9 cellular contexts compared by ENCODE assay signal in genomic region chr6:87718662-87719433, GRCh38. TPM values are rescaled to one million over a fixed set of nuclear protein-coding genes. Genes with fewer than 3 reads are reported as not detected.
DNase-seq lines count a peak whose midpoint lies in the region; ATAC-seq, FAIRE-seq and TF ChIP-seq lines count a peak whose summit lies in the region.
"Had no signal": no experiment of that assay in that cellular context is flagged by ENCODE, and none has a peak within 500 bp of the region (broad histone marks: within the 10 kb centered on the region; RNA-seq: fewer than 3 reads in every experiment).

No MANE protein-coding gene starts in this region.

- FAIRE-seq in small intestine (lab: Jason Lieb, UNC) = no peak

- H3K9me3 ChIP-seq in RWPE2 (ENCODE audit: severe bottlenecking) = no peaks in the 10 kb centered on the region
- H3K9me3 ChIP-seq in small intestine (ENCODE audit: control insufficient read depth, low read depth) = no peaks in the 10 kb centered on the region
- H3K9me3 ChIP-seq in WERI-Rb-1 (ENCODE audit: severe bottlenecking) = no peaks in the 10 kb centered on the region

- H3K4me1 ChIP-seq in RWPE2 (ENCODE audit: insufficient read depth, poor library complexity, severe bottlenecking) (peaks cover 46% of the 10 kb centered on the region), small intestine (ENCODE audit: control insufficient read depth in 2 of 2, insufficient read depth in 1 of 2, low read depth in 1 of 2, low read length in 1 of 2) (peaks cover 0 to 2% of the 10 kb centered on the region in 2 donors)

- H3K36me3 ChIP-seq in RWPE2 (ENCODE audit: low read depth) (no peaks in the 10 kb centered on the region), small intestine (ENCODE audit: control insufficient read depth in 2 of 2, insufficient read depth in 2 of 2, low read length in 2 of 2) (no peaks in the 10 kb centered on the region), WERI-Rb-1 (no peaks in the 10 kb centered on the region)

- peak; percentile 64 to 81 for DNase-seq in HL-60 (ENCODE audit: low read depth in 1 of 2, low spot score in 1 of 2)
- no peak for DNase-seq in RWPE2 (ENCODE audit: low spot score)
- DNase-seq in fibroblast of gingiva (ENCODE audit: low read depth) = peak; percentile 34
- DNase-seq in small intestine = peak; percentile 61
- DNase-seq in AG08396 (ENCODE audit: low spot score) = no peak
- DNase-seq in WERI-Rb-1 = no peak
- DNase-seq in C1 segment of cervical spinal cord (lab: John Stamatoyannopoulos, UW) = no peak
- DNase-seq: DND-41, NCI-H526 had no signal

- ATAC-seq in RWPE2 (ENCODE audit: low read depth) = peak; percentile 51

- peak overlapping the region; percentile 67 for H3K27ac ChIP-seq in HL-60 (replicated peaks)
- peak overlapping the region; percentile 36 for H3K27ac ChIP-seq in RWPE2 (ENCODE audit: poor library complexity, severe bottlenecking)
- peak overlapping the region in 1 of 2 donors; percentile 43 for H3K27ac ChIP-seq in small intestine (ENCODE audit: low read depth in 1 of 2, low read length in 1 of 2)
- H3K27ac ChIP-seq in WERI-Rb-1 = no peak overlapping the region

- no peaks in the 10 kb centered on the region for H3K27me3 ChIP-seq in HL-60 (ENCODE audit: insufficient read depth, poor library complexity, severe bottlenecking)
- H3K27me3 ChIP-seq in RWPE2 (ENCODE audit: insufficient read depth, poor library complexity, severe bottlenecking) = no peaks in the 10 kb centered on the region
- H3K27me3 ChIP-seq in small intestine (ENCODE audit: control insufficient read depth in 2 of 2, insufficient read depth in 2 of 2, low read length in 2 of 2) = no peaks in the 10 kb centered on the region
- no peaks in the 10 kb centered on the region for H3K27me3 ChIP-seq in WERI-Rb-1 (ENCODE audit: insufficient read depth, low read depth, severe bottlenecking)

- WGBS in small intestine, 3 donors = 65 to 82% (median 77%) methylated on average over 9 of the region's 9 CpGs

- H3K4me3 ChIP-seq in HL-60 (replicated peaks; ENCODE audit: insufficient read depth, low read length) (no peak overlapping the region), RWPE2 (ENCODE audit: severe bottlenecking) (no peak overlapping the region), small intestine (ENCODE audit: low read depth in 1 of 2, low read length in 2 of 2) (no peak overlapping the region), WERI-Rb-1 (ENCODE audit: low read depth, low read length) (no peak overlapping the region)

- no peak for TF ChIP-seq CTCF in HL-60 (IDR thresholded peaks at IDR 0.05; ENCODE audit: insufficient read depth, low read length)
- TF ChIP-seq CTCF in RWPE2 (IDR thresholded peaks at IDR 0.05; ENCODE audit: poor library complexity, severe bottlenecking) = no peak
- no peak for TF ChIP-seq CTCF in WERI-Rb-1 (IDR thresholded peaks at IDR 0.05; ENCODE audit: low read depth, low read length)

RNA-seq across cellular contexts. Expression of gene AKIRIN2, which starts 16.8 kb away (rescaled TPM):
- 10 to 100 TPM; 19.9 to 28.5 (median 20.0) TPM for polyA plus RNA-seq in small intestine

Comparison
In these comparisons a context has a peak if more than half of its experiments do, and no peak if none do; other contexts are left out.
1. DNase-seq: peak in HL-60 (2 of 2), fibroblast of gingiva (single experiment) and small intestine (single experiment); none in RWPE2 (single experiment), AG08396 (single experiment), WERI-Rb-1 (single experiment) and C1 segment of cervical spinal cord (0 of 14).